2 cellular contexts compared by ENCODE assay signal in genomic region chr11:129277216-129277838, GRCh38.
TF ChIP-seq lines count a peak whose summit lies in the region.

No MANE protein-coding gene starts in this region.

TF ChIP-seq in SK-N-SH, 30 proteins besides CTCF, POLR2A, EP300 and RAD21 (continued from another document):
- TF ChIP-seq MXI1 (IDR thresholded peaks at IDR 0.05; ENCODE audit: low read depth, low read length) = no peak
- TF ChIP-seq GATA2 (CRISPR knock-in tag; IDR thresholded peaks at IDR 0.05) = no peak
- TF ChIP-seq TCF12 (IDR thresholded peaks at IDR 0.05) = no peak

TF ChIP-seq in SK-N-SH treated with all-trans-retinoic acid at 6 μM for 48 hours, 23 proteins besides CTCF, POLR2A, EP300 and RAD21 (continued from another document):
- no peak for TF ChIP-seq TSHZ2 (CRISPR knock-in tag; IDR thresholded peaks at IDR 0.05)
- no peak for TF ChIP-seq ZNF70 (CRISPR knock-in tag; IDR thresholded peaks at IDR 0.05)
